ENCODE assay signal across 1 cellular context in genomic region chr1:212284744-212285684, GRCh38.
A peak's percentile ranks its signal among the peaks of the same experiment; 100 is the strongest.
TF ChIP-seq lines count a peak whose summit lies in the region.

Gene PPP2R5A (plus strand): TSS chr1:212285410. CDS start chr1:212286111, 701 bp downstream.

TF ChIP-seq in HEK293, 187 proteins besides CTCF, POLR2A, EP300 and RAD21 (continued from another document):
- TF ChIP-seq, protein P1, sequence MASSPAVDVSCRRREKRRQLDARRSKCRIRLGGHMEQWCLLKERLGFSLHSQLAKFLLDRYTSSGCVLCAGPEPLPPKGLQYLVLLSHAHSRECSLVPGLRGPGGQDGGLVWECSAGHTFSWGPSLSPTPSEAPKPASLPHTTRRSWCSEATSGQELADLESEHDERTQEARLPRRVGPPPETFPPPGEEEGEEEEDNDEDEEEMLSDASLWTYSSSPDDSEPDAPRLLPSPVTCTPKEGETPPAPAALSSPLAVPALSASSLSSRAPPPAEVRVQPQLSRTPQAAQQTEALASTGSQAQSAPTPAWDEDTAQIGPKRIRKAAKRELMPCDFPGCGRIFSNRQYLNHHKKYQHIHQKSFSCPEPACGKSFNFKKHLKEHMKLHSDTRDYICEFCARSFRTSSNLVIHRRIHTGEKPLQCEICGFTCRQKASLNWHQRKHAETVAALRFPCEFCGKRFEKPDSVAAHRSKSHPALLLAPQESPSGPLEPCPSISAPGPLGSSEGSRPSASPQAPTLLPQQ (tag by site-specific recombination; IDR thresholded peaks at IDR 0.05): peak; percentile 43
- TF ChIP-seq ZFP37 (tag by site-specific recombination; IDR thresholded peaks at IDR 0.05) (no peak), ZNF138 (tag by site-specific recombination; IDR thresholded peaks at IDR 0.05; ENCODE audit: borderline replicate concordance) (no peak), ZNF214 (tag by site-specific recombination; IDR thresholded peaks at IDR 0.05; ENCODE audit: borderline replicate concordance) (no peak), ZNF561 (tag by site-specific recombination; IDR thresholded peaks at IDR 0.05; ENCODE audit: borderline replicate concordance) (peak; percentile 72), ZNF843 (tag by site-specific recombination; IDR thresholded peaks at IDR 0.05) (no peak), OVOL3 (tag by site-specific recombination; IDR thresholded peaks at IDR 0.05) (peak; percentile 72; the same call in 1 of the 2 replicates), ZNF664 (tag by site-specific recombination; IDR thresholded peaks at IDR 0.05) (no peak), ZBTB48 (tag by site-specific recombination; IDR thresholded peaks at IDR 0.05) (peak; percentile 31), ZNF701 (tag by site-specific recombination; IDR thresholded peaks at IDR 0.05) (no peak), ZBTB10 (tag by site-specific recombination; IDR thresholded peaks at IDR 0.05) (peak; percentile 92), ZNF24 (tag by site-specific recombination; IDR thresholded peaks at IDR 0.05) (peak; percentile 93), ZSCAN23 (tag by site-specific recombination; IDR thresholded peaks at IDR 0.05) (no peak), ZNF830 (tag by site-specific recombination; IDR thresholded peaks at IDR 0.05; ENCODE audit: low read depth) (no peak), REST (tag by site-specific recombination; IDR thresholded peaks at IDR 0.05) (no peak), ZNF610 (tag by site-specific recombination; IDR thresholded peaks at IDR 0.05; ENCODE audit: borderline replicate concordance) (peak; percentile 33), SP3 (tag by site-specific recombination; IDR thresholded peaks at IDR 0.05) (peak; percentile 93), KLF1 (tag by site-specific recombination; IDR thresholded peaks at IDR 0.05) (peak; percentile 66; the same call in 1 of the 2 replicates), ZNF157 (tag by site-specific recombination; IDR thresholded peaks at IDR 0.05) (no peak), IKZF3 (tag by site-specific recombination; IDR thresholded peaks at IDR 0.05) (no peak; the same call in 1 of the 2 replicates), ZBTB17 (tag by site-specific recombination; IDR thresholded peaks at IDR 0.05) (no peak; the same call in 1 of the 2 replicates), YY2 (tag by site-specific recombination; IDR thresholded peaks at IDR 0.05) (peak; percentile 63; the same call in 1 of the 2 replicates), ZNF426 (tag by site-specific recombination; IDR thresholded peaks at IDR 0.05) (no peak), ZNF768 (tag by site-specific recombination; IDR thresholded peaks at IDR 0.05) (no peak), ZNF211 (tag by site-specific recombination; IDR thresholded peaks at IDR 0.05; ENCODE audit: low read depth) (no peak), ZBTB1 (tag by site-specific recombination; IDR thresholded peaks at IDR 0.05) (0 out of 2 replicates have a peak, but pooled peaks have one; percentile 68), ZNF19 (tag by site-specific recombination; IDR thresholded peaks at IDR 0.05; ENCODE audit: low read depth) (no peak), RBAK (tag by site-specific recombination; IDR thresholded peaks at IDR 0.05) (no peak)
- TF ChIP-seq, protein P2, sequence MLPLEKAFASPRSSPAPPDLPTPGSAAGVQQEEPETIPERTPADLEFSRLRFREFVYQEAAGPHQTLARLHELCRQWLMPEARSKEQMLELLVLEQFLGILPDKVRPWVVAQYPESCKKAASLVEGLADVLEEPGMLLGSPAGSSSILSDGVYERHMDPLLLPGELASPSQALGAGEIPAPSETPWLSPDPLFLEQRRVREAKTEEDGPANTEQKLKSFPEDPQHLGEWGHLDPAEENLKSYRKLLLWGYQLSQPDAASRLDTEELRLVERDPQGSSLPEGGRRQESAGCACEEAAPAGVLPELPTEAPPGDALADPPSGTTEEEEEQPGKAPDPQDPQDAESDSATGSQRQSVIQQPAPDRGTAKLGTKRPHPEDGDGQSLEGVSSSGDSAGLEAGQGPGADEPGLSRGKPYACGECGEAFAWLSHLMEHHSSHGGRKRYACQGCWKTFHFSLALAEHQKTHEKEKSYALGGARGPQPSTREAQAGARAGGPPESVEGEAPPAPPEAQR (tag by site-specific recombination; IDR thresholded peaks at IDR 0.05): no peak
- TF ChIP-seq, protein P3, sequence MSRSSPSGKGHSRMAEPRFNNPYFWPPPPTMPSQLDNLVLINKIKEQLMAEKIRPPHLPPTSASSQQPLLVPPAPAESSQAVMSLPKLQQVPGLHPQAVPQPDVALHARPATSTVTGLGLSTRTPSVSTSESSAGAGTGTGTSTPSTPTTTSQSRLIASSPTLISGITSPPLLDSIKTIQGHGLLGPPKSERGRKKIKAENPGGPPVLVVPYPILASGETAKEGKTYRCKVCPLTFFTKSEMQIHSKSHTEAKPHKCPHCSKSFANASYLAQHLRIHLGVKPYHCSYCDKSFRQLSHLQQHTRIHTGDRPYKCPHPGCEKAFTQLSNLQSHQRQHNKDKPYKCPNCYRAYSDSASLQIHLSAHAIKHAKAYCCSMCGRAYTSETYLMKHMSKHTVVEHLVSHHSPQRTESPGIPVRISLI (tag by site-specific recombination; IDR thresholded peaks at IDR 0.05): no peak
- TF ChIP-seq, protein P4, sequence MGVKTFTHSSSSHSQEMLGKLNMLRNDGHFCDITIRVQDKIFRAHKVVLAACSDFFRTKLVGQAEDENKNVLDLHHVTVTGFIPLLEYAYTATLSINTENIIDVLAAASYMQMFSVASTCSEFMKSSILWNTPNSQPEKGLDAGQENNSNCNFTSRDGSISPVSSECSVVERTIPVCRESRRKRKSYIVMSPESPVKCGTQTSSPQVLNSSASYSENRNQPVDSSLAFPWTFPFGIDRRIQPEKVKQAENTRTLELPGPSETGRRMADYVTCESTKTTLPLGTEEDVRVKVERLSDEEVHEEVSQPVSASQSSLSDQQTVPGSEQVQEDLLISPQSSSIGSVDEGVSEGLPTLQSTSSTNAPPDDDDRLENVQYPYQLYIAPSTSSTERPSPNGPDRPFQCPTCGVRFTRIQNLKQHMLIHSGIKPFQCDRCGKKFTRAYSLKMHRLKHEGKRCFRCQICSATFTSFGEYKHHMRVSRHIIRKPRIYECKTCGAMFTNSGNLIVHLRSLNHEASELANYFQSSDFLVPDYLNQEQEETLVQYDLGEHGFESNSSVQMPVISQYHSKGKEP (tag by site-specific recombination; IDR thresholded peaks at IDR 0.05): no peak
